Comparison of ENCODE assay signal across 1 cellular context in the genomic region with DNA sequence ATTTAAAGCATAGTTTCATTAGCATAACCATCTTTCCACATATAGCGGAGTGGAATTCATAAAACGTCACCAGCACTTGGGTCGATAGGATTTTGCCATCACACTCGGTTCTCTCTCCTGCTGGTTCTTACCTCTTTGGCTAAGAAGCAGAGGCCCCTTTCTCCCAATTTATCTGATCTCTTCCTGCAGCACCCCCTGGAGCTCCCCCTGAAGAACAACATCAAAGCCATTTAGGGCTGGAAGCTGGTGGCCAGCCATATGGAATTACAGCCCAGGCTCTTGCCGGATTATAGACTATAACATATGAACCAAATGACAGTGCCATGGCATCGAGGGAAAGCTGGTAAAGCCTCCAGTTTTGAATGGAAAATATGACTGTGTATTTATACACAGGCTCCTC.
TF ChIP-seq lines count a peak whose summit lies in the region.

No MANE protein-coding gene starts in this region.

TF ChIP-seq in K562, 482 proteins besides CTCF, POLR2A, EP300 and RAD21 (continued from another document):
- TF ChIP-seq RHOXF2B (CRISPR knock-in tag; conservative IDR thresholded peaks at IDR 0.05) (no peak), HDGF (IDR thresholded peaks at IDR 0.05) (no peak), CCNT2 (IDR thresholded peaks at IDR 0.05; ENCODE audit: borderline replicate concordance, extremely low read depth, insufficient read length, low read depth, low read length) (no peak), RNF2 (IDR thresholded peaks at IDR 0.05) (no peak)
TF ChIP-seq in K562: peak in this region for 0.
